8 cellular contexts compared by ENCODE assay signal in the genomic region with DNA sequence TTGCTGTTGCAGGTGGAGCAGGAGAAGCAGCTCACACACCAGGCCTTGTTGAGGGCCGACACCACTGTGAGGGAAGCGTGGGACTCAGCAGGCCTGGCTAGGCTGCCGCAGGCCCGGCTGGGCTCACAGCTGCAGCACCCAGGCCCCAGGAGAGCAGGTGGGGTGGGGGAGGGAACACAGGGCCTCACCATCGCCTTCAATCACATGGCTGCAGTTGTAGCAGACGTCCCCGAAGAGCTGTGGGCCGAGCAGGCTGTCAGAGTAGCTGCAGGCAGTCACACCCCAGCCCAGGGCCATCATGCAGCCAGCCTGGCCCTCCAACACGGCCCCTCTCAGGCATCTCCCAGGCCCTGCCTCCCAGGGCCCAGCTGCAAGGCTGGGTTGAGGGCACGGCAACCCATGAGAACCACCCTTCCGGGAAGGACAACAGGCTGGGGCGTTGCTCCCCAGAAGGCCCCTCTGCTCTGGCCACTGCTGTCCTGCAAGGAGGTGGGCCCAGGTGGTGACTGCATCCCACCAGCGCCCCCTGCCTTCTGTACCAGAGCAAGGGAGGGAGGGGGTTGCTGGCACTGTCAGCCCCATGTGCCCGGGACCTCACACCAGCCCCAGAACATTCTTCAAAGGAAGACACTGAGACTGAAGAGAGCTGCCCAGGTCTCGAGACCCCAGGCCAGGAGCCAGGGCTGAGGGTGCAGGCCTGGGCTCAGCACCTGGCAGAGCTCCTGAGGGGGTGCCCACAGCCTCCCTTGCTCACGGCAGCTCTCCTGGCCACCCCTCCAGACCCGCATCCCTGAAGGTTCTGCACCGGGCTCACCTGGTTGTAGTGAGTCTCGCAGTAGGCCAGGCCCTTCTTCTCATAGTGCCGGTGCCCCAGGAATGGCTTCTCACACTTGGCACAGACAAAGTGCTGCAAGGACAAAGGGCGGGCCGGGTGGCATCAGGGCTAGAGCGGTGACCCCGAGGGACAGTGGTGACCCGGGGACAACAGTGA. TPM values are rescaled to one million over a fixed set of nuclear protein-coding genes. Genes with fewer than 3 reads are reported as not detected.
DNase-seq lines count a peak whose midpoint lies in the region; ATAC-seq and TF ChIP-seq lines count a peak whose summit lies in the region.

No MANE protein-coding gene starts in this region.

- peaks cover 6 to 10% of the 10 kb centered on the region in 2 donors for H3K4me1 ChIP-seq in uterus

- TF ChIP-seq CTCF in uterus (IDR thresholded peaks at IDR 0.05), result no peak

- no peak overlapping the region for H3K4me3 ChIP-seq in uterus

- no peaks in the 10 kb centered on the region for H3K36me3 ChIP-seq in uterus

- ATAC-seq in HG02678 (IDR thresholded peaks at IDR 0.05; ENCODE audit: unreplicated experiment) (peak; percentile 66), GM18502 (IDR thresholded peaks at IDR 0.05; ENCODE audit: poor library complexity, unreplicated experiment) (no peak)

- H3K9me3 ChIP-seq in uterus, result no peaks in the 10 kb centered on the region

- TF ChIP-seq POLR2A in uterus (IDR thresholded peaks at IDR 0.05), result no peak

- H3K27ac ChIP-seq in uterus, result peak overlapping the region; percentile 1 to 92

- DNase-seq in ELR (ENCODE audit: low read depth), result peak; percentile 37
- DNase-seq in activated CD4-positive, alpha-beta T cell treated with anti-CD3 and anti-CD28 coated beads, Interleukin-2, amount 50 U/mL, for 48 hours, result peak; percentile 44 to 60
- peak; percentile 74 for DNase-seq in iPS-NIHi7 (ENCODE audit: extremely low spot score)
- DNase-seq in uterus, result no peak
- no peak for DNase-seq in NCI-H1048 (lab: John Stamatoyannopoulos, UW)
- no peak for DNase-seq in UCSD-AML1 (lab: John Stamatoyannopoulos, UW; ENCODE audit: unreplicated experiment)

- H3K27me3 ChIP-seq in uterus, result no peaks in the 10 kb centered on the region

- intact Hi-C loops in uterus (cut with DNase I; ENCODE audit: low total_unique reads), result no loop called here

RNA-seq across cellular contexts. Expression of a gene that starts 5.6 kb away (rescaled TPM):
- under 1 TPM in 1 of 4 donors, not detected in 3; 0.41 TPM for total RNA-seq in uterus

RNA-seq across cellular contexts. Expression of a gene that starts 35.0 kb away (rescaled TPM):
- 100 to 1,000 TPM in 1 of 4 donors, 10 to 100 TPM in 3; 15.8 to 298 (median 66.2) TPM for total RNA-seq in uterus

Comparison
In these comparisons a context has a peak if more than half of its experiments do, and no peak if none do; other contexts are left out.
1. DNase-seq: peak in ELR (single experiment), activated CD4-positive, alpha-beta T cell treated with anti-CD3 and anti-CD28 coated beads, Interleukin-2, amount 50 U/mL, for 48 hours (2 of 2) and iPS-NIHi7 (single experiment); none in uterus (0 of 2), NCI-H1048 (single experiment) and UCSD-AML1 (single experiment).